Comparison of ENCODE assay signal across 8 cellular contexts in the genomic region with DNA sequence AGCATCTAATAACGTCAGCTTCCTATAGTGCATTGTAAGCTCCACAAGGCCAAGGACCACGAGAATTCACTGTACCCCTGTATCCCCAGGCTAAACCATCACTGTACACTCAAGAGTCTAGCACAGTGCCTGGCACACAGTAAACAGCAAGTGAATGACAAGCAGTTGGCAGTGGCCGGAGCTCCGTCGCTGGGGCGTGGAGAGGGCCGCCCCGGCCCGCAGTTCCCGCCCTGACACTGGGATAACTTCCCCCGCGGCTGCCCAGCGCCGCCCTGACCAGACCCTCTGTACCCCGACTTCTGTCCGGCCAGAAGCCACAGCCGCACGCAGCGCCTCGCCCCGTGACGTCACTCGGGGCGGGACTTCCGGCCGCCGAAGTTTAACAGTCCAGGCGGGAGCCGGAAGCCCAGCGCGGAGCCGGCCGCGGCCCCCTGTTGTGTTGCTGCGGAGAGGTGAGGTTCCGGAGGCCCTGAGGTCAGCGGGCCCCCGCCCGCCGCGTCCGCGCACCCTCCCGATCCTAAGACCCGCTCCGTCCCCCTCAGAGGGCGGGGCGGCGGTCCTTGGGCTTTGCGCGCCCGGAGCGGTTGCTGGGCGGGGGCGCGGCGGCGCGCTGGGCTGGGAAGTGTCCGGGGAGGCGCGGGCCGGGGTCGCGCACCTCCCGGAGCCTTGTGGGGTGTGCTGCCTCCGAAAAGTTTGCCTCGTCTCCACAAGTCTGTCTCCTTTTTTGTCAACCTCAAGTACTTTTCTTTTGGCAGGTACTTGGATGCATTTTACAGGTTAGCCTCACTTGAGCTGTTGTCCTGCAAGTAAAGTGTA. TPM values are rescaled to one million over a fixed set of nuclear protein-coding genes. Genes with fewer than 3 reads are reported as not detected.
DNase-seq lines count a peak whose midpoint lies in the region; ATAC-seq and TF ChIP-seq lines count a peak whose summit lies in the region.

A gene with protein sequence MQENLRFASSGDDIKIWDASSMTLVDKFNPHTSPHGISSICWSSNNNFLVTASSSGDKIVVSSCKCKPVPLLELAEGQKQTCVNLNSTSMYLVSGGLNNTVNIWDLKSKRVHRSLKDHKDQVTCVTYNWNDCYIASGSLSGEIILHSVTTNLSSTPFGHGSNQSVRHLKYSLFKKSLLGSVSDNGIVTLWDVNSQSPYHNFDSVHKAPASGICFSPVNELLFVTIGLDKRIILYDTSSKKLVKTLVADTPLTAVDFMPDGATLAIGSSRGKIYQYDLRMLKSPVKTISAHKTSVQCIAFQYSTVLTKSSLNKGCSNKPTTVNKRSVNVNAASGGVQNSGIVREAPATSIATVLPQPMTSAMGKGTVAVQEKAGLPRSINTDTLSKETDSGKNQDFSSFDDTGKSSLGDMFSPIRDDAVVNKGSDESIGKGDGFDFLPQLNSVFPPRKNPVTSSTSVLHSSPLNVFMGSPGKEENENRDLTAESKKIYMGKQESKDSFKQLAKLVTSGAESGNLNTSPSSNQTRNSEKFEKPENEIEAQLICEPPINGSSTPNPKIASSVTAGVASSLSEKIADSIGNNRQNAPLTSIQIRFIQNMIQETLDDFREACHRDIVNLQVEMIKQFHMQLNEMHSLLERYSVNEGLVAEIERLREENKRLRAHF (plus strand): TSS at position 409 of the 816 bp plus-strand sequence. CDS start 2,503 bp downstream, outside the sequence.

- TF ChIP-seq CTCF in BJ (IDR thresholded peaks at IDR 0.05; ENCODE audit: insufficient read depth, low read depth, low read length) (no peak), left lung (IDR thresholded peaks at IDR 0.05) (no peak)

- H3K4me3 Mint-ChIP-seq in dendritic cell treated with granulocyte-macrophage colony-stimulating factor and Interleukin-4, amounts not matched to agents 40 ng/mL and 50 ng/mL, for 4 days: peak within 1 kb of the TSS; percentile 91

- H3K4me1 Mint-ChIP-seq in dendritic cell treated with granulocyte-macrophage colony-stimulating factor and Interleukin-4, amounts not matched to agents 40 ng/mL and 50 ng/mL, for 4 days (ENCODE audit: low read depth): peaks cover 36% of the 10 kb centered on the region

- TF ChIP-seq POLR2A in GM19099 (IDR thresholded peaks at IDR 0.05; ENCODE audit: extremely low read depth, insufficient read length, low read depth): peak; percentile 88

- H3K4me3 ChIP-seq in BJ (ENCODE audit: low read depth, low read length): peak within 1 kb of the TSS; percentile 96
- H3K4me3 ChIP-seq in left lung: peak within 1 kb of the TSS; percentile 71 to 73

- H3K36me3 ChIP-seq in BJ (ENCODE audit: control insufficient read depth, insufficient read depth, low read length): no peaks in the 10 kb centered on the region
- no peaks in the 10 kb centered on the region for H3K36me3 ChIP-seq in left lung

- H3K36me3 Mint-ChIP-seq in dendritic cell treated with granulocyte-macrophage colony-stimulating factor and Interleukin-4, amounts not matched to agents 40 ng/mL and 50 ng/mL, for 4 days (ENCODE audit: low read depth): peaks cover 12% of the 10 kb centered on the region

- H3K9me3 ChIP-seq in left lung: no peaks in the 10 kb centered on the region

- POLR2A ChIA-PET in BJ (lab: Charles Lee): no interaction called here

- ATAC-seq in HG03354 (IDR thresholded peaks at IDR 0.05; ENCODE audit: poor library complexity, severe bottlenecking, unreplicated experiment) (peak; percentile 95), left lung (peak; percentile 96)

- no peaks in the 10 kb centered on the region for H3K9me3 Mint-ChIP-seq in dendritic cell treated with granulocyte-macrophage colony-stimulating factor and Interleukin-4, amounts not matched to agents 40 ng/mL and 50 ng/mL, for 4 days

- peak within 1 kb of the TSS; percentile 91 for H3K27ac Mint-ChIP-seq in dendritic cell treated with granulocyte-macrophage colony-stimulating factor and Interleukin-4, amounts not matched to agents 40 ng/mL and 50 ng/mL, for 4 days

- H3K27me3 ChIP-seq in BJ (ENCODE audit: control insufficient read depth, insufficient read depth, low read length) (no peaks in the 10 kb centered on the region), left lung (no peaks in the 10 kb centered on the region)

- DNase-seq in BJ (ENCODE audit: low read depth): no peak
- DNase-seq in NCI-H510A (lab: John Stamatoyannopoulos, UW): peak; percentile 14
- DNase-seq in activated CD4-positive, alpha-beta T cell treated with anti-CD3 and anti-CD28 coated beads, Interleukin-2, amount 50 U/mL, for 24 hours (ENCODE audit: low read depth in 1 of 2, low spot score in 1 of 2): peak; percentile 70 to 71
- DNase-seq in left lung: peak; percentile 89 to 98
- peak; percentile 62 for DNase-seq in stimulated activated CD4-positive, alpha-beta T cell treated with anti-CD3 and anti-CD28 coated beads, Interleukin-2, amount 100 ng/mL, for 4 hours (ENCODE audit: low read depth)

- peak within 1 kb of the TSS; percentile 86 to 90 for H3K27ac ChIP-seq in left lung

- peaks cover 0 to 43% of the 10 kb centered on the region in 2 donors for H3K4me1 ChIP-seq in left lung

- intact Hi-C loops in dendritic cell treated with granulocyte-macrophage colony-stimulating factor and Interleukin-4, amounts not matched to agents 40 ng/mL and 50 ng/mL, for 4 days (cut with micrococcal nuclease): loop anchor here (10.0 kb wide), 1 partner anchor 1702 kb away; no protein-coding TSS in a partner anchor
- intact Hi-C loops in left lung (cut with DNase I): no loop called here

- peaks cover 8% of the 10 kb centered on the region for H3K27me3 Mint-ChIP-seq in dendritic cell treated with granulocyte-macrophage colony-stimulating factor and Interleukin-4, amounts not matched to agents 40 ng/mL and 50 ng/mL, for 4 days

- CTCF ChIA-PET in BJ (lab: Yijun Ruan, JAX): interaction anchor here (0.8 to 0.9 kb wide), 2 partner anchors 23 to 80 kb away, joined by 3 to 4 read pairs; no protein-coding TSS in a partner anchor

RNA-seq across cellular contexts. Expression of the gene that starts here (rescaled TPM):
- 39.0 and 84.7 TPM in 2 replicates for polyA plus RNA-seq in BJ (2011; rRNA removed)
- 45.2 and 60.2 TPM in 2 replicates for polyA minus RNA-seq in BJ (2011; rRNA and poly(A)+ RNA removed)
- total RNA-seq in left lung: 10 to 100 TPM; 16.0 to 22.1 TPM
